In genomic region chr20:51616060-51616459, GRCh38 we compare ENCODE assay signal across 18 cellular contexts.
DNase-seq lines count a peak whose midpoint lies in the region; ATAC-seq and TF ChIP-seq lines count a peak whose summit lies in the region.
"Had no signal": no experiment of that assay in that cellular context is flagged by ENCODE, and none has a peak within 500 bp of the region (broad histone marks: within the 10 kb centered on the region; RNA-seq: fewer than 3 reads in every experiment).

No MANE protein-coding gene starts in this region.

- peaks cover 27 to 80% of the 10 kb centered on the region in 2 experiments for H3K36me3 ChIP-seq in mesenchymal stem cell (ENCODE audit: control insufficient read depth in 1 of 2, insufficient read depth in 2 of 2, low read depth in 1 of 2, low read length in 2 of 2)

- DNase-seq in 8988T (peak; percentile 55), Daoy (ENCODE audit: low read depth) (peak; percentile 29), NAMALWA (ENCODE audit: low spot score) (peak; percentile 41), cardiac fibroblast (ENCODE audit: low read depth in 2 of 2) (no peak), mesenchymal stem cell (no peak)
- DNase-seq: activated effector memory CD4-positive, alpha-beta T cell treated with Interleukin-2 at 50 U/mL for 16 hours; aorta; cortex of kidney; DMS79; NCI-H2081 treated with DMSO at 0.1 percent for 48 hours; Right ventricle myocardium superior; stimulated activated CD4-positive, alpha-beta T cell treated with anti-CD3 and anti-CD28 coated beads, Interleukin-4, amount 100 ng/mL, for 24 hours; thyroid gland had no signal

- no peak overlapping the region for H3K4me3 ChIP-seq in cardiac fibroblast (replicated peaks in 1 of 2; ENCODE audit: low read depth in 2 of 2, low read length in 2 of 2)
- H3K4me3 ChIP-seq in mesenchymal stem cell (ENCODE audit: insufficient read depth in 1 of 2, low read depth in 1 of 2, low read length in 2 of 2), result no peak overlapping the region
- H3K4me3 ChIP-seq: BLaER1, thyroid gland had no signal

- H2AK5ac ChIP-seq in mesenchymal stem cell (ENCODE audit: low read length, severe bottlenecking), result no peak overlapping the region

- no peak overlapping the region for H2BK120ac ChIP-seq in mesenchymal stem cell (ENCODE audit: low read depth, low read length)

- H3K9ac ChIP-seq in mesenchymal stem cell (ENCODE audit: low read length), result no peak overlapping the region
- H3K9ac ChIP-seq: BLaER1 had no signal

- peak; percentile 17 for TF ChIP-seq CTCF in cardiac fibroblast (IDR thresholded peaks at IDR 0.05; ENCODE audit: low read depth, low read length)

- H3K4me1 ChIP-seq in mesenchymal stem cell (ENCODE audit: control insufficient read depth, insufficient read depth, low read depth, low read length), result no peaks in the 10 kb centered on the region
- H3K4me1 ChIP-seq: thyroid gland had no signal

- whole genome bisulfite sequencing in mesenchymal stem cell, result 77% methylated on average over 2 of the region's 3 CpGs

- no peak overlapping the region for H2BK5ac ChIP-seq in mesenchymal stem cell (ENCODE audit: low read depth, low read length, poor library complexity, severe bottlenecking)

- no peak overlapping the region for H3K27ac ChIP-seq in mesenchymal stem cell (ENCODE audit: low read length, poor library complexity, severe bottlenecking)
- H3K27ac ChIP-seq: BLaER1, neutrophil, thyroid gland had no signal

- no peak overlapping the region for H3K4me2 ChIP-seq in mesenchymal stem cell (ENCODE audit: low read length, poor library complexity, severe bottlenecking)
- H3K4me2 ChIP-seq: BLaER1 had no signal

- no peak overlapping the region for H2AFZ ChIP-seq in mesenchymal stem cell (ENCODE audit: low read depth, low read length)

- no peak overlapping the region for H4K8ac ChIP-seq in mesenchymal stem cell (ENCODE audit: low read length)

- ATAC-seq in GM18517 (IDR thresholded peaks at IDR 0.05; ENCODE audit: unreplicated experiment) (no peak), HG03139 (IDR thresholded peaks at IDR 0.05; ENCODE audit: unreplicated experiment) (no peak), GM19395 (IDR thresholded peaks at IDR 0.05; ENCODE audit: unreplicated experiment) (no peak)

- no peak overlapping the region for H4K91ac ChIP-seq in mesenchymal stem cell (ENCODE audit: low read length)

- no peak overlapping the region for H3K4ac ChIP-seq in mesenchymal stem cell (ENCODE audit: low read depth in 1 of 2, low read length in 2 of 2)

- no peaks in the 10 kb centered on the region for H3K9me3 ChIP-seq in mesenchymal stem cell (ENCODE audit: control insufficient read depth, low read length)
- H3K9me3 ChIP-seq: BLaER1, neutrophil, thyroid gland had no signal

- no peak overlapping the region for H3K18ac ChIP-seq in mesenchymal stem cell (ENCODE audit: low read depth in 1 of 2, low read length in 2 of 2)

- H2BK12ac ChIP-seq in mesenchymal stem cell (ENCODE audit: low read length in 2 of 2), result no peak overlapping the region

- H3K79me1 ChIP-seq in mesenchymal stem cell (replicated peaks; ENCODE audit: low read length, poor library complexity, severe bottlenecking), result no peaks in the 10 kb centered on the region

- H2BK15ac ChIP-seq in mesenchymal stem cell (ENCODE audit: low read depth, poor library complexity, severe bottlenecking), result no peak overlapping the region

- H3K14ac ChIP-seq in mesenchymal stem cell (ENCODE audit: low read length in 2 of 2), result no peak overlapping the region

- no peak overlapping the region for H3K23ac ChIP-seq in mesenchymal stem cell (ENCODE audit: low read length in 2 of 2)

- H3K27me3 ChIP-seq in mesenchymal stem cell (ENCODE audit: control insufficient read depth in 1 of 2, insufficient read depth in 1 of 2, low read length in 2 of 2), result no peaks in the 10 kb centered on the region
- H3K27me3 ChIP-seq: BLaER1, neutrophil, thyroid gland had no signal

Comparison
In these comparisons a context has a peak if more than half of its experiments do, and no peak if none do; other contexts are left out.
1. DNase-seq: peak in 8988T (single experiment), Daoy (single experiment) and NAMALWA (single experiment); none in cardiac fibroblast (0 of 2) and mesenchymal stem cell (single experiment).